ENCODE assay signal across 21 cellular contexts in the genomic region with DNA sequence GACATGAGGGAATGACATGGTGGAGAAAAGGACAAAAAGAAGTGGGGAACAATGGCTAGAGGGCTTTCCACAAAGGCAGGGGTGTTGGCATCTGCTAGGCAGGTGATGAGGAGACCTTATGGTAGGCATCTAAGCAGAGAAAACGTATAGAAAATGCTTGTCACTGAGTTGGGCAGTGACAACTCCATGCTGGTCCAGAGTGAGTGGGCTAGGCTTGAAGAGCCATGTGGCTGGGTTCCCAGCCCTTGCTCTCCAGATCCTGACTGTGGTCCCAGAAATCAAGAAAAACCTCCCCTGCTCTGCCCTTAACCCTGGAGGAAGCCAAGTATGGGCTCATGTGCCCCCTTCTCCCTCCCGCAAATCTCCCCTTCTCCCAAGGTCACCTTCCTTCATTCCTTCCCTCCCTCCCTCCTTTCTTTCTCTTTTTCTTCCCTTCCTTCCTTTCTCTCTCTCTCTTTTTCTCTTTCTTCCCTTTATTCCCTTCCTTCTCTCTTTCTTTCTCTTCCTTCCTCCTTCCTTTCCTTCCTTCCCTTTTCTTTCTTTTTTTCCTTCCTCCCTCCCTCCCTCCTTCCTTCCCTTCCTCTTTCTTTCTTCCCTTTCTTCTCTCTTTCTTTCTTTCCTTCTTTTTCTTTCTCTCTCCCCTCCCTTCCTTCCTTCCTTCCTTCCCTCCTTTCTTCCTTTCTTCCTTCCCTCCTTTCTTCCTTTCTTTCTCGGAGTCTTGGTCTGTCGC.
DNase-seq lines count a peak whose midpoint lies in the region; ATAC-seq, FAIRE-seq and TF ChIP-seq lines count a peak whose summit lies in the region.
"Had no signal": no experiment of that assay in that cellular context is flagged by ENCODE, and none has a peak within 500 bp of the region (broad histone marks: within the 10 kb centered on the region; RNA-seq: fewer than 3 reads in every experiment).

No MANE protein-coding gene starts in this region.

- intact Hi-C loops in heart right ventricle (cut with DNase I) (loop anchor here in 3 of 10 donors (5.0 to 10.0 kb wide), 3 partner anchors 53 to 79 kb away; no protein-coding TSS in a partner anchor), Right ventricle myocardium inferior (cut with DNase I) (no loop called here), K562 (cut with micrococcal nuclease) (no loop called here), right cardiac atrium (cut with DNase I) (loop anchor here in 1 of 4 donors (10.0 kb wide), 1 partner anchor 53 kb away; no protein-coding TSS in a partner anchor), transverse colon (cut with DNase I; ENCODE audit: low total_unique reads) (loop anchor here (5.0 kb wide), 1 partner anchor 436 kb away; no protein-coding TSS in a partner anchor)
- intact Hi-C loops in activated naive CD4-positive, alpha-beta T cell treated with anti-CD3 and anti-CD28 coated beads for 36 hours (cut with micrococcal nuclease) = no loop called here
- intact Hi-C loops in naive thymus-derived CD4-positive, alpha-beta T cell (cut with micrococcal nuclease) = no loop called here

- H3K4me1 Mint-ChIP-seq in activated naive CD4-positive, alpha-beta T cell treated with anti-CD3 and anti-CD28 coated beads for 36 hours (ENCODE audit: low read depth) = no peaks in the 10 kb centered on the region
- H3K4me1 Mint-ChIP-seq in naive thymus-derived CD4-positive, alpha-beta T cell = peaks cover 0 to 4% (median 0%) of the 10 kb centered on the region in 7 donors
- H3K4me1 Mint-ChIP-seq: B cell, CD14-positive monocyte had no signal

- no peak for ATAC-seq in heart right ventricle
- no peak for ATAC-seq in Right ventricle myocardium inferior
- peak; percentile 17; the same call in 2 of the 3 replicates for ATAC-seq in K562
- ATAC-seq in right cardiac atrium = peak in 1 of 2 donors; percentile 17
- no peak for ATAC-seq in naive thymus-derived CD4-positive, alpha-beta T cell
- ATAC-seq: A549, GM12878 had no signal

- no peak for TF ChIP-seq POLR2A in K562 (conservative IDR thresholded peaks at IDR 0.05)
- no peak for TF ChIP-seq POLR2A in transverse colon (IDR thresholded peaks at IDR 0.05)

- no peak overlapping the region for H3K27ac Mint-ChIP-seq in activated naive CD4-positive, alpha-beta T cell treated with anti-CD3 and anti-CD28 coated beads for 36 hours
- H3K27ac Mint-ChIP-seq in naive thymus-derived CD4-positive, alpha-beta T cell = no peak overlapping the region
- H3K27ac Mint-ChIP-seq: B cell, H9 had no signal

- H3K27me3 ChIP-seq in heart right ventricle (no peaks in the 10 kb centered on the region), K562 (ENCODE audit: control insufficient read depth in 2 of 2, insufficient read depth in 2 of 2, low read length in 2 of 2) (no peaks in the 10 kb centered on the region), right cardiac atrium (ENCODE audit: control insufficient read depth, insufficient read depth) (no peaks in the 10 kb centered on the region), transverse colon (no peaks in the 10 kb centered on the region)
- H3K27me3 ChIP-seq in naive thymus-derived CD4-positive, alpha-beta T cell (ENCODE audit: control insufficient read depth in 2 of 2, insufficient read depth in 2 of 2, low read length in 2 of 2) = no peaks in the 10 kb centered on the region

- FAIRE-seq in K562 (lab: Jason Lieb, UNC) = no peak
- FAIRE-seq: A549, GM12878, RCC 7860 had no signal

- no peak overlapping the region for H3K4me3 Mint-ChIP-seq in activated naive CD4-positive, alpha-beta T cell treated with anti-CD3 and anti-CD28 coated beads for 36 hours
- no peak overlapping the region for H3K4me3 Mint-ChIP-seq in naive thymus-derived CD4-positive, alpha-beta T cell
- H3K4me3 Mint-ChIP-seq: B cell, CD14-positive monocyte, H9 had no signal

- H2AFZ ChIP-seq in K562 (ENCODE audit: low read depth, low read length) = no peak overlapping the region

- H3K27me3 Mint-ChIP-seq in activated naive CD4-positive, alpha-beta T cell treated with anti-CD3 and anti-CD28 coated beads for 36 hours (ENCODE audit: low read depth) = peaks cover 7% of the 10 kb centered on the region
- H3K27me3 Mint-ChIP-seq in naive thymus-derived CD4-positive, alpha-beta T cell = peaks cover 13 to 30% (median 22%) of the 10 kb centered on the region in 5 donors

- H3K4me2 ChIP-seq in K562 (ENCODE audit: insufficient read depth, low read length) = no peak overlapping the region
- H3K4me2 ChIP-seq: A549, KMS-11 had no signal

- H3K79me2 ChIP-seq in K562 (ENCODE audit: control insufficient read depth, insufficient read depth, low read length) = no peaks in the 10 kb centered on the region

- no peak overlapping the region for H3K9ac ChIP-seq in K562 (ENCODE audit: insufficient read depth in 1 of 2, low read depth in 2 of 2, low read length in 2 of 2)
- H3K9ac ChIP-seq: KMS-11 had no signal

- no peaks in the 10 kb centered on the region for H4K20me1 ChIP-seq in K562 (replicated peaks; ENCODE audit: control insufficient read depth, insufficient read depth, low read length)

- no peaks in the 10 kb centered on the region for H3K36me3 Mint-ChIP-seq in activated naive CD4-positive, alpha-beta T cell treated with anti-CD3 and anti-CD28 coated beads for 36 hours (ENCODE audit: low read depth)
- peaks cover 0 to 4% (median 0%) of the 10 kb centered on the region in 5 donors for H3K36me3 Mint-ChIP-seq in naive thymus-derived CD4-positive, alpha-beta T cell
- H3K36me3 Mint-ChIP-seq: CD14-positive monocyte had no signal

- H3K4me1 ChIP-seq in heart right ventricle = peaks cover 25 to 70% (median 47%) of the 10 kb centered on the region in 9 donors
- peaks cover 5 to 18% of the 10 kb centered on the region in 2 experiments; a peak in 4 of 5 replicates for H3K4me1 ChIP-seq in K562 (replicated peaks in 1 of 2; ENCODE audit: control insufficient read depth in 2 of 2, insufficient read depth in 2 of 2, low read length in 2 of 2)
- peaks cover 8% of the 10 kb centered on the region for H3K4me1 ChIP-seq in right cardiac atrium (ENCODE audit: control insufficient read depth, insufficient read depth, low read length)
- H3K4me1 ChIP-seq in transverse colon = peaks cover 0 to 10% (median 0%) of the 10 kb centered on the region in 4 donors
- no peaks in the 10 kb centered on the region for H3K4me1 ChIP-seq in naive thymus-derived CD4-positive, alpha-beta T cell (ENCODE audit: control insufficient read depth in 2 of 2, insufficient read depth in 2 of 2, low read length in 2 of 2)
- H3K4me1 ChIP-seq: A549 had no signal

- no peak for TF ChIP-seq RAD21 in K562 (CRISPR knock-in tag; conservative IDR thresholded peaks at IDR 0.05 in 1 of 2, IDR thresholded peaks at IDR 0.05 in 1 of 2)

- H3K9me1 ChIP-seq in K562 (ENCODE audit: control insufficient read depth, insufficient read depth, low read length) = no peaks in the 10 kb centered on the region

- in situ Hi-C loops in K562 (cut with MboI) (no loop called here), transverse colon (cut with MboI; ENCODE audit: low pct_ligation_motif_present in 1 of 4, low pct_unique_long_range_greater_than_20kb in 1 of 4, low sequenced_read_pairs in 3 of 4) (no loop called here)

- CTCF ChIA-PET in K562 (lab: Yijun Ruan, JAX; ENCODE audit: low intra/inter-chr PET ratio) = no interaction called here
- CTCF ChIA-PET in activated naive CD4-positive, alpha-beta T cell treated with anti-CD3 and anti-CD28 coated beads for 36 hours (lab: Charles Lee) = interaction anchor here (1.0 kb wide), 1 partner anchor 111 kb away, joined by 3 read pairs; no protein-coding TSS in a partner anchor
- CTCF ChIA-PET in naive thymus-derived CD4-positive, alpha-beta T cell (lab: Charles Lee) = interaction anchor here (0.7 kb wide), 1 partner anchor 48 kb away, joined by 3 read pairs; no protein-coding TSS in a partner anchor

- no peak overlapping the region for H3K4me3 ChIP-seq in heart right ventricle
- H3K4me3 ChIP-seq in K562 = no peak overlapping the region
- no peak overlapping the region for H3K4me3 ChIP-seq in right cardiac atrium (ENCODE audit: low read length)
- H3K4me3 ChIP-seq in transverse colon = no peak overlapping the region
- no peak overlapping the region for H3K4me3 ChIP-seq in naive thymus-derived CD4-positive, alpha-beta T cell (ENCODE audit: low read length)
- H3K4me3 ChIP-seq: A549, GM12878 had no signal

- H3K36me3 ChIP-seq in heart right ventricle = peaks cover 0 to 25% (median 0%) of the 10 kb centered on the region in 9 donors
- no peaks in the 10 kb centered on the region for H3K36me3 ChIP-seq in K562 (ENCODE audit: control insufficient read depth, insufficient read depth, low read length)
- H3K36me3 ChIP-seq in transverse colon = no peaks in the 10 kb centered on the region
- H3K36me3 ChIP-seq in naive thymus-derived CD4-positive, alpha-beta T cell (ENCODE audit: control insufficient read depth in 2 of 3, insufficient read depth in 3 of 3, low read length in 3 of 3) = no peaks in the 10 kb centered on the region

- BruUV-seq in K562 (replicated peaks; lab: Mats Ljungman, UMichigan) = no TSS peak

- TF ChIP-seq EP300 in K562 (IDR thresholded peaks at IDR 0.05; ENCODE audit: low read length) = no peak
- no peak for TF ChIP-seq EP300 in transverse colon (IDR thresholded peaks at IDR 0.05; ENCODE audit: low read depth)

- TF ChIP-seq CTCF in heart right ventricle (IDR thresholded peaks at IDR 0.05) = no peak
- TF ChIP-seq CTCF in K562 (IDR thresholded peaks at IDR 0.05 in 2 of 3, conservative IDR thresholded peaks at IDR 0.05 in 1 of 3; ENCODE audit: insufficient read depth in 2 of 3, low read depth in 1 of 3, low read length in 3 of 3) = no peak
- no peak for TF ChIP-seq CTCF in transverse colon (IDR thresholded peaks at IDR 0.05)

- no peaks in the 10 kb centered on the region for H3K9me3 ChIP-seq in heart right ventricle
- no peaks in the 10 kb centered on the region for H3K9me3 ChIP-seq in K562 (replicated peaks; ENCODE audit: control insufficient read depth, insufficient read depth, low read depth, low read length)
- H3K9me3 ChIP-seq in right cardiac atrium (ENCODE audit: control insufficient read depth, low read length) = no peaks in the 10 kb centered on the region
- no peaks in the 10 kb centered on the region for H3K9me3 ChIP-seq in transverse colon
- H3K9me3 ChIP-seq in naive thymus-derived CD4-positive, alpha-beta T cell (ENCODE audit: control insufficient read depth in 2 of 3, low read length in 3 of 3) = no peaks in the 10 kb centered on the region
- H3K9me3 ChIP-seq: A549 had no signal

- WGBS in heart right ventricle, 2 donors = 84 to 90% methylated on average over 3 to 4 of the region's 4 CpGs
- 24% methylated on average over 3 of the region's 4 CpGs for WGBS in K562 (ENCODE audit: insufficient coverage, low coverage, missing lambda C conversion rate)
- 76% methylated on average over 4 of the region's 4 CpGs for WGBS in right cardiac atrium
- WGBS in transverse colon (ENCODE audit: low coverage in 1 of 2), 2 donors = 82 to 95% methylated on average over 2 to 4 of the region's 4 CpGs

- no peaks in the 10 kb centered on the region for H3K9me3 Mint-ChIP-seq in activated naive CD4-positive, alpha-beta T cell treated with anti-CD3 and anti-CD28 coated beads for 36 hours
- H3K9me3 Mint-ChIP-seq in naive thymus-derived CD4-positive, alpha-beta T cell = peaks cover 0 to 4% (median 0%) of the 10 kb centered on the region in 11 donors

- POLR2A ChIA-PET in K562 (lab: Yijun Ruan, JAX) = interaction anchor here (0.7 to 1.4 kb wide), 4 partner anchors 7 to 12 kb away, joined by 4 to 8 read pairs (median 6); no protein-coding TSS in a partner anchor
- POLR2A ChIA-PET in naive thymus-derived CD4-positive, alpha-beta T cell (lab: Charles Lee) = no interaction called here

- no peak for DNase-seq in heart right ventricle
- no peak for DNase-seq in Right ventricle myocardium inferior (ENCODE audit: missing footprints)
- DNase-seq in K562 (ENCODE audit: extremely low read depth in 1 of 4, low spot score in 3 of 4) = no peak
- DNase-seq in right cardiac atrium = peak in 1 of 3 donors; percentile 57
- no peak for DNase-seq in transverse colon
- no peak for DNase-seq in NCI-H774 (lab: John Stamatoyannopoulos, UW)
- DNase-seq in activated naive CD4-positive, alpha-beta T cell treated with anti-CD3 and anti-CD28 coated beads for 36 hours = no peak
- DNase-seq in naive thymus-derived CD4-positive, alpha-beta T cell = no peak
- DNase-seq: DND-41, H9, NCI-H1105, NCI-H2081, NCI-H2171, NCI-H345, NCI-H524 had no signal

- peak overlapping the region in 8 of 10 donors; percentile 15 to 80 (median 50) for H3K27ac ChIP-seq in heart right ventricle
- H3K27ac ChIP-seq in K562 (ENCODE audit: extremely low read depth, low read depth, low read length) = no peak overlapping the region
- H3K27ac ChIP-seq in right cardiac atrium (ENCODE audit: low read length) = peak overlapping the region; percentile 55
- H3K27ac ChIP-seq in transverse colon = peak overlapping the region in 3 of 4 donors; percentile 12 to 56 (median 56)
- no peak overlapping the region for H3K27ac ChIP-seq in naive thymus-derived CD4-positive, alpha-beta T cell (ENCODE audit: low read depth, low read length)
- H3K27ac ChIP-seq: A549, KMS-11 had no signal

Comparison
In these comparisons a context has a peak if more than half of its experiments do, and no peak if none do; other contexts are left out.
1. H3K27ac ChIP-seq: peak in heart right ventricle (8 of 10), right cardiac atrium (single experiment) and transverse colon (3 of 4); none in K562 (single experiment) and naive thymus-derived CD4-positive, alpha-beta T cell (single experiment).